Comparison of ENCODE assay signal across 24 cellular contexts in the genomic region with DNA sequence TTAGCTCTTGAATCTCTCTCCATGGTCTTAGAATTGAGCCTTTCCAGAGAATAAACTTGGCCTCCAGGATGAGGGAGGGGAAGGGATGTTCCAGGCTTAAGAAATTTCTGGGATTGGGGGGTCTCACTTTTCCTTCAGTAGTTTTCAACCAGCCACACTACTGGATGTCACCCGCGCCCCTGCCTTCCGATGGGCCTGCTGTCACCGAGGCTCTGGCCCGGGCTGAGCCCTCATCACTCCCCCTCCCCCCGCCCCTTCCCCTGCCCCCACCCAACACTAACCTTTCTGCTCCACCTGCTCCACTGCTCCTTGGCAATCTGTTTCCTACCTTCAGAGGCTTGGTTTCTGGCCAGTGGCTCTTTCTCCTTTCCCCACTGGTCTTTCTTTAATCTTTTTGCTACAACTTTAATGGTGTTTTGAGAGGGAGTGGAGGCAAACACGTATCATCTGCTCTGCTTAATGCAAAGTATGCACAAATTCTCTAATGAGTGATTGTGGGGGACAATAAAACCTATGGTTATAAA.
A peak's percentile ranks its signal among the peaks of the same experiment; 100 is the strongest.
DNase-seq lines count a peak whose midpoint lies in the region; ATAC-seq, FAIRE-seq and TF ChIP-seq lines count a peak whose summit lies in the region.
"Had no signal": no experiment of that assay in that cellular context is flagged by ENCODE, and none has a peak within 500 bp of the region (broad histone marks: within the 10 kb centered on the region; RNA-seq: fewer than 3 reads in every experiment).

No MANE protein-coding gene starts in this region.

- ATAC-seq in A549 (no peak), HG02759 (IDR thresholded peaks at IDR 0.05; ENCODE audit: unreplicated experiment) (no peak)
- ATAC-seq: left lobe of liver had no signal

- CTCF ChIA-PET in A549 (lab: Yijun Ruan, JAX), result interaction anchor here (0.9 to 5.9 kb wide), 4 partner anchors 8 to 14 kb away, joined by 3 to 30 read pairs (median 4); no protein-coding TSS in a partner anchor
- CTCF ChIA-PET in activated naive CD4-positive, alpha-beta T cell treated with anti-CD3 and anti-CD28 coated beads for 36 hours (lab: Charles Lee), result interaction anchor here (0.8 to 1.0 kb wide), 2 partner anchors 10 to 13 kb away, joined by 3 to 4 read pairs; no protein-coding TSS in a partner anchor

- no peak overlapping the region for H3K4me3 Mint-ChIP-seq in neural crest cell
- no peak overlapping the region for H3K4me3 Mint-ChIP-seq in activated naive CD4-positive, alpha-beta T cell treated with anti-CD3 and anti-CD28 coated beads for 36 hours
- H3K4me3 Mint-ChIP-seq: CD4-positive, alpha-beta T cell; H9; stimulated activated effector memory CD8-positive, alpha-beta T cell treated with anti-CD3 and anti-CD28 coated beads, Interleukin-12 subunit alpha, Interleukin-12 subunit beta, amount 100 ng/mL, for 72 hours had no signal

- POLR2A ChIA-PET in A549 (lab: Yijun Ruan, JAX), result no interaction called here

- TF ChIP-seq EP300 in A549 (IDR thresholded peaks at IDR 0.05), result no peak

- peaks cover 2% of the 10 kb centered on the region for H3K36me3 Mint-ChIP-seq in neural crest cell (ENCODE audit: low read depth)
- no peaks in the 10 kb centered on the region for H3K36me3 Mint-ChIP-seq in activated naive CD4-positive, alpha-beta T cell treated with anti-CD3 and anti-CD28 coated beads for 36 hours (ENCODE audit: low read depth)
- H3K36me3 Mint-ChIP-seq: stimulated activated effector memory CD8-positive, alpha-beta T cell treated with anti-CD3 and anti-CD28 coated beads, Interleukin-12 subunit alpha, Interleukin-12 subunit beta, amount 100 ng/mL, for 72 hours had no signal

- H3K4me3 ChIP-seq in A549, result no peak overlapping the region
- H3K4me3 ChIP-seq: adrenal gland, prostate gland, tibial nerve had no signal

- peak overlapping the region; percentile 10 for H3K27ac Mint-ChIP-seq in neural crest cell (ENCODE audit: unreplicated experiment)
- H3K27ac Mint-ChIP-seq in activated naive CD4-positive, alpha-beta T cell treated with anti-CD3 and anti-CD28 coated beads for 36 hours, result no peak overlapping the region
- H3K27ac Mint-ChIP-seq: activated T-helper 2 cell treated with anti-CD3 and anti-CD28 coated beads, Interferon-gamma antibody, Interleukin-2, Interleukin-4, amounts not matched to agents 10 μg/mL and 5 μg/mL and 100 μg/mL, durations not matched to agents 14 hours and 24 hours and 36 hours; CD4-positive, alpha-beta T cell; stimulated activated effector memory CD8-positive, alpha-beta T cell treated with anti-CD3 and anti-CD28 coated beads, Interleukin-12 subunit alpha, Interleukin-12 subunit beta, amount 100 ng/mL, for 72 hours had no signal

- H3K27ac ChIP-seq in A549 (peak overlapping the region in 1 of 2 experiments; percentile 71; a peak in 3 of 6 replicates), epithelial cell of prostate (peak overlapping the region; percentile 34)
- H3K27ac ChIP-seq: prostate gland had no signal

- no peak for TF ChIP-seq POLR2A in A549 (IDR thresholded peaks at IDR 0.05; ENCODE audit: low read length)
- no peak for TF ChIP-seq POLR2A in erythroblast (IDR thresholded peaks at IDR 0.05; ENCODE audit: low read length)

- peaks cover 14% of the 10 kb centered on the region for H3K4me1 ChIP-seq in A549
- H3K4me1 ChIP-seq: prostate gland had no signal

- FAIRE-seq in A549 (lab: Jason Lieb, UNC) (no peak), GM19239 (lab: Jason Lieb, UNC) (no peak)
- FAIRE-seq: GM18507 had no signal

- intact Hi-C loops in activated naive CD4-positive, alpha-beta T cell treated with anti-CD3 and anti-CD28 coated beads for 36 hours (cut with micrococcal nuclease), result no loop called here

- no peak for DNase-seq in A549 (ENCODE audit: low read depth in 1 of 2, low spot score in 1 of 2)
- peak; percentile 62 for DNase-seq in NCI-H2171 treated with DMSO at 0.1 percent for 48 hours (lab: John Stamatoyannopoulos, UW)
- no peak for DNase-seq in epithelial cell of prostate (ENCODE audit: low read depth, low spot score)
- DNase-seq in neural crest cell (ENCODE audit: low read depth, low spot score), result no peak
- DNase-seq in erythroblast (lab: John Stamatoyannopoulos, UW), result no peak
- no peak for DNase-seq in GM19239 (ENCODE audit: insufficient read length, low spot score)
- no peak for DNase-seq in activated naive CD4-positive, alpha-beta T cell treated with anti-CD3 and anti-CD28 coated beads for 36 hours
- DNase-seq: activated CD4-positive, CD25-positive, alpha-beta regulatory T cell treated with anti-CD3 and anti-CD28 coated beads, Interleukin-2, amount 50 U/mL, for 72 hours; CD4-positive, alpha-beta T cell; central memory CD4-positive, alpha-beta T cell; DMS79; effector CD4-positive, alpha-beta T cell; H9; hypothalamus; NCI-H446; SHP77 had no signal

- H3K9me3 ChIP-seq in A549, result no peaks in the 10 kb centered on the region
- H3K9me3 ChIP-seq: adrenal gland, prostate gland, tibial nerve had no signal

- no peak for TF ChIP-seq RAD21 in A549 (conservative IDR thresholded peaks at IDR 0.05 in 1 of 2, IDR thresholded peaks at IDR 0.05 in 1 of 2)

- WGBS in A549 (ENCODE audit: missing lambda C conversion rate), result 95% methylated on average over 6 of the region's 7 CpGs

- no peaks in the 10 kb centered on the region for H3K27me3 Mint-ChIP-seq in neural crest cell (ENCODE audit: low read depth)
- no peaks in the 10 kb centered on the region for H3K27me3 Mint-ChIP-seq in activated naive CD4-positive, alpha-beta T cell treated with anti-CD3 and anti-CD28 coated beads for 36 hours (ENCODE audit: low read depth)
- H3K27me3 Mint-ChIP-seq: CD4-positive, alpha-beta T cell had no signal

- H3K4me2 ChIP-seq in A549, result peak overlapping the region; percentile 58

- H3K9me3 Mint-ChIP-seq in neural crest cell, result no peaks in the 10 kb centered on the region
- no peaks in the 10 kb centered on the region for H3K9me3 Mint-ChIP-seq in activated naive CD4-positive, alpha-beta T cell treated with anti-CD3 and anti-CD28 coated beads for 36 hours
- H3K9me3 Mint-ChIP-seq: activated T-helper 2 cell treated with anti-CD3 and anti-CD28 coated beads, Interferon-gamma antibody, Interleukin-2, Interleukin-4, amounts not matched to agents 10 μg/mL and 5 μg/mL and 100 μg/mL, durations not matched to agents 14 hours and 24 hours and 36 hours; CD4-positive, alpha-beta T cell; H9; stimulated activated effector memory CD8-positive, alpha-beta T cell treated with anti-CD3 and anti-CD28 coated beads, Interleukin-12 subunit alpha, Interleukin-12 subunit beta, amount 100 ng/mL, for 72 hours had no signal

- H3K4me1 Mint-ChIP-seq in neural crest cell, result peaks cover 40% of the 10 kb centered on the region
- H3K4me1 Mint-ChIP-seq in activated naive CD4-positive, alpha-beta T cell treated with anti-CD3 and anti-CD28 coated beads for 36 hours (ENCODE audit: low read depth), result peaks cover 4% of the 10 kb centered on the region

- TF ChIP-seq CTCF in A549 (IDR thresholded peaks at IDR 0.05) (no peak), neural crest cell (conservative IDR thresholded peaks at IDR 0.05) (no peak)

TF ChIP-seq in A549, 52 proteins besides CTCF, POLR2A, EP300 and RAD21:
- TF ChIP-seq FOXS1 (CRISPR knock-in tag; IDR thresholded peaks at IDR 0.05) (no peak), JUN (IDR thresholded peaks at IDR 0.05) (no peak), RCOR1 (IDR thresholded peaks at IDR 0.05; ENCODE audit: low read depth, low read length) (no peak), KDM5A (IDR thresholded peaks at IDR 0.05) (no peak), NPAS2 (CRISPR knock-in tag; IDR thresholded peaks at IDR 0.05; ENCODE audit: borderline replicate concordance) (no peak), HOXA7 (CRISPR knock-in tag; IDR thresholded peaks at IDR 0.05) (no peak), CHD4 (IDR thresholded peaks at IDR 0.05; ENCODE audit: borderline replicate concordance) (no peak), GATA3 (IDR thresholded peaks at IDR 0.05; ENCODE audit: borderline replicate concordance) (no peak), NFE2L2 (conservative IDR thresholded peaks at IDR 0.05; ENCODE audit: low read length) (no peak), JUNB (IDR thresholded peaks at IDR 0.05) (no peak), TFCP2L1 (CRISPR knock-in tag; IDR thresholded peaks at IDR 0.05) (no peak)
- TF ChIP-seq, protein P1, sequence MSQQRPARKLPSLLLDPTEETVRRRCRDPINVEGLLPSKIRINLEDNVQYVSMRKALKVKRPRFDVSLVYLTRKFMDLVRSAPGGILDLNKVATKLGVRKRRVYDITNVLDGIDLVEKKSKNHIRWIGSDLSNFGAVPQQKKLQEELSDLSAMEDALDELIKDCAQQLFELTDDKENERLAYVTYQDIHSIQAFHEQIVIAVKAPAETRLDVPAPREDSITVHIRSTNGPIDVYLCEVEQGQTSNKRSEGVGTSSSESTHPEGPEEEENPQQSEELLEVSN (IDR thresholded peaks at IDR 0.05; ENCODE audit: borderline replicate concordance, low read depth), result no peak
